In the genomic region with DNA sequence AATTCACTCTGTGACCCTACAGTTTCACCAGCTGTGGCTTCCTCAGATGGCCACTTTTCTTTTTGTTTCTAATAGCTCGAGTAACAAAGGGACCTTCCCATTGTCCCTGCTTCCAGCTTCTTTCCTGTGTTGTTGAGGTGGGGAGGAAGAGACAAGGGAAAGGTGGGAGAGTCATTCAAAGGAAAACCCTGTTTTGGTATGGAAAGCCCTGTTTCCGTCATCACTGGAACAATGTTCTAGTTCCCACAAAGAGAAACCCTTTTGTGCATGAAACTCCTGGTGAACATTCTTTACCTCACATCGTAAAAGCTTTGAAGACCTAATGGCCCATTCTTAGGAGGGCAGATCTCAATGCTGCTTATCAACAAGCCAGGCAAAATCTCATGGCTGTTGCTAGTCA, we compare ENCODE assay signal across 30 cellular contexts.
"Had no signal": no experiment of that assay in that cellular context is flagged by ENCODE, and none has a peak within 500 bp of the region (broad histone marks: within the 10 kb centered on the region; RNA-seq: fewer than 3 reads in every experiment).

No MANE protein-coding gene starts in this region.

- H3K27ac ChIP-seq: adrenal gland, breast epithelium, Peyer's patch, RWPE1, SJSA1 had no signal

- H3K27ac Mint-ChIP-seq: activated CD8-positive, alpha-beta T cell treated with anti-CD3 and anti-CD28 coated beads, Interleukin-2, amount 10 ng/mL, durations not matched to agents 7 days and 5 days; activated naive CD8-positive, alpha-beta T cell treated with anti-CD3 and anti-CD28 coated beads, Interleukin-2, amount 10 ng/mL, durations not matched to agents 7 days and 5 days; WTC11 had no signal

- H3K27me3 ChIP-seq: adrenal gland, breast epithelium, MG63, Peyer's patch, SJSA1 had no signal

- H3K4me3 ChIP-seq: adrenal gland, breast epithelium, MG63, Peyer's patch, SJSA1 had no signal

- ATAC-seq: activated CD8-positive, alpha-beta T cell treated with anti-CD3 and anti-CD28 coated beads, Interleukin-2, amount 10 ng/mL, durations not matched to agents 7 days and 5 days; SK-N-SH treated with all-trans-retinoic acid at 6 μM for 48 hours; WTC11 had no signal

- H3K9me3 ChIP-seq: adrenal gland, breast epithelium, MG63, Peyer's patch, SJSA1 had no signal

- DNase-seq: activated CD4-positive, alpha-beta T cell treated with anti-CD3 and anti-CD28 coated beads for 48 hours; activated CD4-positive, alpha-beta T cell treated with anti-CD3 and anti-CD28 coated beads, Interleukin-2, amount 50 U/mL, for 4 hours; activated CD4-positive, CD25-positive, alpha-beta regulatory T cell treated with anti-CD3 and anti-CD28 coated beads, Interleukin-2, amount 50 U/mL, for 72 hours; activated CD8-positive, alpha-beta memory T cell treated with anti-CD3 and anti-CD28 coated beads, Interleukin-2, amount 50 U/mL, for 48 hours; activated CD8-positive, alpha-beta T cell treated with anti-CD3 and anti-CD28 coated beads, Interleukin-2, amount 10 ng/mL, durations not matched to agents 7 days and 5 days; activated naive CD4-positive, alpha-beta T cell treated with anti-CD3 and anti-CD28 coated beads, Interleukin-2, amount 50 U/mL, for 16 hours; activated naive CD8-positive, alpha-beta T cell treated with anti-CD3 and anti-CD28 coated beads, Interleukin-2, amount 10 ng/mL, durations not matched to agents 7 days and 5 days; activated T-cell treated with anti-CD3 and anti-CD28 coated beads, Interleukin-2, amount 50 U/mL, for 1 hour; adrenal gland; anterior cingulate cortex; MG63; MV-4-11; NCI-H1092 treated with DMSO at 0.1 percent for 48 hours; NCI-H1417 treated with DMSO at 0.1 percent for 48 hours; NCI-H1694; NCI-H2029; NCI-H2107; NCI-H345; NCI-H510A; NCI-H69; NK-92 treated with Interleukin-12 subunit alpha and Interleukin-12 subunit beta, amount 100 ng/mL, for 24 hours; OCI-M1; Peyer's patch; Right ventricle myocardium superior; SW 1271 had no signal

- H3K4me3 Mint-ChIP-seq: activated CD8-positive, alpha-beta T cell treated with anti-CD3 and anti-CD28 coated beads, Interleukin-2, amount 10 ng/mL, durations not matched to agents 7 days and 5 days; activated naive CD8-positive, alpha-beta T cell treated with anti-CD3 and anti-CD28 coated beads, Interleukin-2, amount 10 ng/mL, durations not matched to agents 7 days and 5 days; WTC11 had no signal

- H3K36me3 ChIP-seq: adrenal gland, breast epithelium, MG63, Peyer's patch, SJSA1 had no signal

- H3K9me3 Mint-ChIP-seq: activated naive CD8-positive, alpha-beta T cell treated with anti-CD3 and anti-CD28 coated beads, Interleukin-2, amount 10 ng/mL, durations not matched to agents 7 days and 5 days had no signal

- H3K4me1 ChIP-seq: breast epithelium had no signal

- H3K36me3 Mint-ChIP-seq: activated naive CD8-positive, alpha-beta T cell treated with anti-CD3 and anti-CD28 coated beads, Interleukin-2, amount 10 ng/mL, durations not matched to agents 7 days and 5 days; WTC11 had no signal
